8 cellular contexts compared by ENCODE assay signal in genomic region chr5:151093476-151093889, GRCh38. TPM values are rescaled to one million over a fixed set of nuclear protein-coding genes. Genes with fewer than 3 reads are reported as not detected.
DNase-seq lines count a peak whose midpoint lies in the region; ATAC-seq and TF ChIP-seq lines count a peak whose summit lies in the region.

No MANE protein-coding gene starts in this region.

- no TSS peak for BruUV-seq in OCI-LY7 (replicated peaks; lab: Mats Ljungman, UMichigan)

- CTCF ChIA-PET in OCI-LY7 (lab: Charles Lee; ENCODE audit: unreplicated experiment) = interaction anchor here (1.1 kb wide), 1 partner anchor 24 kb away, joined by 3 read pairs; no protein-coding TSS in a partner anchor

- in situ Hi-C loops in GM23248 (cut with MboI) = no loop called here

- H3K9me2 ChIP-seq in GM23248 (ENCODE audit: insufficient read depth) (no peaks in the 10 kb centered on the region), OCI-LY7 (ENCODE audit: insufficient read depth, low read length) (no peaks in the 10 kb centered on the region)

- intact Hi-C loops in OCI-LY7 (cut with micrococcal nuclease; ENCODE audit: unreplicated experiment) = no loop called here

- peak overlapping the region; percentile 80 for H3K27ac ChIP-seq in GM23248
- no peak overlapping the region for H3K27ac ChIP-seq in OCI-LY7 (ENCODE audit: low read depth, low read length, poor library complexity, severe bottlenecking)
- peak overlapping the region; percentile 43 for H3K27ac ChIP-seq in duodenal mucosa (ENCODE audit: low read depth, low read length)
- H3K27ac ChIP-seq in neutrophil = peak overlapping the region; percentile 98

- H3K36me3 ChIP-seq in GM23248 (ENCODE audit: low read depth) = no peaks in the 10 kb centered on the region
- no peaks in the 10 kb centered on the region for H3K36me3 ChIP-seq in OCI-LY7 (ENCODE audit: insufficient read depth, low read length)
- no peaks in the 10 kb centered on the region for H3K36me3 ChIP-seq in duodenal mucosa (ENCODE audit: control insufficient read depth in 1 of 2, insufficient read depth in 2 of 2, low read length in 2 of 2)
- H3K36me3 ChIP-seq in neutrophil = no peaks in the 10 kb centered on the region

- POLR2A ChIA-PET in OCI-LY7 (lab: Charles Lee) = interaction anchor here (0.6 to 1.2 kb wide), 5 partner anchors 9 to 729 kb away, joined by 3 to 4 read pairs (median 3); no protein-coding TSS in a partner anchor

- H3K4me2 ChIP-seq in GM23248 (ENCODE audit: unreplicated experiment) (peak overlapping the region; percentile 77), OCI-LY7 (ENCODE audit: low read length) (peak overlapping the region; percentile 33; the same call in 1 of the 2 replicates)

- DNase-seq in CD1c-positive myeloid dendritic cell (ENCODE audit: extremely low spot score) (peak; percentile 92), GM23248 (peak; percentile 97), OCI-LY7 (ENCODE audit: low spot score) (no peak), foreskin melanocyte (no peak)

- H2AFZ ChIP-seq in GM23248 (no peak overlapping the region), OCI-LY7 (ENCODE audit: low read length) (no peak overlapping the region; the same call in 1 of the 2 replicates)

- H3K4me3 ChIP-seq in GM23248 (peak overlapping the region; percentile 52), OCI-LY7 (ENCODE audit: low read depth, low read length, poor library complexity, severe bottlenecking) (no peak overlapping the region), duodenal mucosa (ENCODE audit: low read depth in 1 of 2, low read length in 2 of 2) (peak overlapping the region; percentile 37 to 48), neutrophil (ENCODE audit: low read depth in 1 of 2, low read length in 1 of 2) (peak overlapping the region; percentile 43 to 44)

- H4K20me1 ChIP-seq in GM23248 (ENCODE audit: insufficient read depth) = no peaks in the 10 kb centered on the region
- H4K20me1 ChIP-seq in OCI-LY7 (ENCODE audit: insufficient read depth, low read length) = no peaks in the 10 kb centered on the region

- peaks cover 35% of the 10 kb centered on the region for H3K4me1 ChIP-seq in GM23248 (ENCODE audit: insufficient read depth)
- peaks cover 30% of the 10 kb centered on the region for H3K4me1 ChIP-seq in OCI-LY7 (ENCODE audit: insufficient read depth, low read length, poor library complexity, severe bottlenecking)
- H3K4me1 ChIP-seq in duodenal mucosa (ENCODE audit: control insufficient read depth in 1 of 2, insufficient read depth in 2 of 2, low read length in 2 of 2) = peaks cover 74 to 80% of the 10 kb centered on the region in 2 donors
- H3K4me1 ChIP-seq in neutrophil (ENCODE audit: control insufficient read depth in 1 of 2, insufficient read depth in 1 of 2, low read depth in 1 of 2, low read length in 1 of 2) = peaks cover 75 to 83% of the 10 kb centered on the region in 2 experiments

- H3K9ac ChIP-seq in GM23248 = peak overlapping the region; percentile 56
- H3K9ac ChIP-seq in duodenal mucosa (ENCODE audit: low read depth in 1 of 2, low read length in 2 of 2) = peak overlapping the region; percentile 18 to 77

- H3F3A ChIP-seq in GM23248 (ENCODE audit: insufficient read depth) = peaks cover 55% of the 10 kb centered on the region

- no peaks in the 10 kb centered on the region for H3K27me3 ChIP-seq in GM23248 (replicated peaks; ENCODE audit: insufficient read depth)
- H3K27me3 ChIP-seq in duodenal mucosa (ENCODE audit: control insufficient read depth in 1 of 2, insufficient read depth in 2 of 2, low read length in 2 of 2) = no peaks in the 10 kb centered on the region
- no peaks in the 10 kb centered on the region for H3K27me3 ChIP-seq in neutrophil

- H3K79me2 ChIP-seq in GM23248 (ENCODE audit: insufficient read depth) = no peaks in the 10 kb centered on the region
- H3K79me2 ChIP-seq in OCI-LY7 (ENCODE audit: insufficient read depth, low read depth, low read length) = no peaks in the 10 kb centered on the region

- H3K9me3 ChIP-seq in GM23248 (ENCODE audit: low read depth) = no peaks in the 10 kb centered on the region
- no peaks in the 10 kb centered on the region for H3K9me3 ChIP-seq in OCI-LY7 (ENCODE audit: low read length)
- H3K9me3 ChIP-seq in duodenal mucosa (ENCODE audit: control insufficient read depth in 1 of 2, low read length in 2 of 2) = no peaks in the 10 kb centered on the region
- H3K9me3 ChIP-seq in neutrophil = no peaks in the 10 kb centered on the region

- TF ChIP-seq CTCF in OCI-LY7 (conservative IDR thresholded peaks at IDR 0.05; ENCODE audit: low read length) (no peak), neutrophil (IDR thresholded peaks at IDR 0.05) (no peak)

- 0% methylated on average over 2 of the region's 2 CpGs for WGBS in GM23248 (ENCODE audit: low coverage in 1 of 2, low lambda C conversion rate in 2 of 2, missing lambda C conversion rate in 2 of 2), 2 experiments

- no peak for ATAC-seq in HG02642 (IDR thresholded peaks at IDR 0.05; ENCODE audit: poor library complexity, unreplicated experiment)
- no peak for ATAC-seq in HG03521 (IDR thresholded peaks at IDR 0.05; ENCODE audit: unreplicated experiment)

RNA-seq across cellular contexts. Expression of gene TNIP1, which starts 12.6 kb away (rescaled TPM):
- 88.8 and 92.1 TPM in 2 replicates for total RNA-seq in GM23248 (2014; rRNA removed; shearing (Covaris generic))
- 43.1 and 43.2 TPM in 2 replicates for polyA plus RNA-seq in GM23248 (2016; fragmentation: Nextera tagmentation; extraction: Ambion mirVana)
- total RNA-seq in OCI-LY7 (2014; rRNA removed; shearing (Covaris generic)) = 51.4 and 55.9 TPM in 2 replicates
- total RNA-seq in OCI-LY7 (2022) = 76.3 and 77.5 TPM in 2 replicates

Comparison
In these comparisons a context has a peak if more than half of its experiments do, and no peak if none do; other contexts are left out.
1. DNase-seq: peak in CD1c-positive myeloid dendritic cell (single experiment) and GM23248 (single experiment); none in OCI-LY7 (single experiment) and foreskin melanocyte (single experiment).